13 cellular contexts compared by ENCODE assay signal in the genomic region with DNA sequence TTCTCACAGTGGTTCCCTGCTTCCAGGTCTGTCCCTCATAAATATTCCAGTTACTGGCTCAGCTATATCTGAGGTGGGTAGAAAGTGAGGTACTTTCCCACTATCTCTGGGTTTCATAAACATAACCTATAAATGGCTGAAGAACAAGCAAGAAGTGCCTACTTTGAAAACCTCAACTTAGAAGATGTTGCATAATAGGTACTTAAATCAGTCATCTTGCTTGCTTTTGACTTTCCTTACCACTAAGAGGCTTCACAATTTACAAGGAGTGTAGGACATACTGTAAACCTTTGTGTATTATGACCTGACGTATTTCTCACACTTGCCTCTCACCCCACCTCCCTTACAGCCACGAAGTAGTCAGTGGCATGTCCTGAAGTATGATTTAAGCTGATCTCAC.
A peak's percentile ranks its signal among the peaks of the same experiment; 100 is the strongest.
DNase-seq lines count a peak whose midpoint lies in the region; ATAC-seq, FAIRE-seq and TF ChIP-seq lines count a peak whose summit lies in the region.
"Had no signal": no experiment of that assay in that cellular context is flagged by ENCODE, and none has a peak within 500 bp of the region (broad histone marks: within the 10 kb centered on the region; RNA-seq: fewer than 3 reads in every experiment).

No MANE protein-coding gene starts in this region.

- no peak for TF ChIP-seq POLR2A in GM12891 (IDR thresholded peaks at IDR 0.05; ENCODE audit: low read depth, low read length)

- no peak for DNase-seq in GM12891 (ENCODE audit: insufficient read length, low spot score)
- DNase-seq in cerebellar nuclear complex (lab: John Stamatoyannopoulos, UW), result no peak
- DNase-seq in SK-N-DZ (ENCODE audit: low spot score), result no peak
- no peak for DNase-seq in MG63
- DNase-seq: activated naive CD4-positive, alpha-beta T cell treated with anti-CD3 and anti-CD28 coated beads, Interleukin-2, amount 50 U/mL, for 16 hours; DMS153; esophagus squamous epithelium; NCI-H2171; T-helper 9 cell had no signal

- no peaks in the 10 kb centered on the region for H3K36me3 ChIP-seq in MG63
- H3K36me3 ChIP-seq: esophagus squamous epithelium had no signal

- FAIRE-seq in GM12891 (lab: Jason Lieb, UNC), result peak; percentile 70

- H3K27me3 ChIP-seq in MG63, result no peaks in the 10 kb centered on the region
- H3K27me3 ChIP-seq: esophagus squamous epithelium had no signal

- H3K9me3 ChIP-seq in MG63, result no peaks in the 10 kb centered on the region
- H3K9me3 ChIP-seq: esophagus squamous epithelium had no signal

- no peak overlapping the region for H3K4me3 ChIP-seq in MG63
- H3K4me3 ChIP-seq: esophagus squamous epithelium had no signal

- peak; percentile 80 for ATAC-seq in GM19025 (IDR thresholded peaks at IDR 0.05; ENCODE audit: low read depth, unreplicated experiment)
- ATAC-seq in HG02642 (IDR thresholded peaks at IDR 0.05; ENCODE audit: poor library complexity, unreplicated experiment), result peak; percentile 89
- peak; percentile 96 for ATAC-seq in HG03442 (IDR thresholded peaks at IDR 0.05; ENCODE audit: unreplicated experiment)
- no peak for ATAC-seq in GM21447 (IDR thresholded peaks at IDR 0.05; ENCODE audit: unreplicated experiment)

TF ChIP-seq in GM12891, 5 proteins besides CTCF, POLR2A, EP300 and RAD21:
- no peak for TF ChIP-seq POU2F2 (IDR thresholded peaks at IDR 0.05; ENCODE audit: low read depth, low read length)
- no peak for TF ChIP-seq TAF1 (IDR thresholded peaks at IDR 0.05; ENCODE audit: low read depth, low read length)
- no peak for TF ChIP-seq SPI1 (IDR thresholded peaks at IDR 0.05; ENCODE audit: low read depth, low read length)
- no peak for TF ChIP-seq POLR2AphosphoS5 (IDR thresholded peaks at IDR 0.05; ENCODE audit: low read depth, low read length)
- TF ChIP-seq PAX5 (IDR thresholded peaks at IDR 0.05; ENCODE audit: insufficient read depth, low read length, severe bottlenecking), result no peak
TF ChIP-seq in GM12891: peak in this region for 0.
